8 cellular contexts compared by ENCODE assay signal in genomic region chr1:37795340-37796110, GRCh38. TPM values are rescaled to one million over a fixed set of nuclear protein-coding genes. Genes with fewer than 3 reads are reported as not detected.
DNase-seq lines count a peak whose midpoint lies in the region; ATAC-seq, FAIRE-seq and TF ChIP-seq lines count a peak whose summit lies in the region.

No MANE protein-coding gene starts in this region.

- no TSS peak for BruUV-seq in mammary epithelial cell (replicated peaks; lab: Mats Ljungman, UMichigan)
- BruUV-seq in HepG2 (replicated peaks; lab: Mats Ljungman, UMichigan): no TSS peak

- FAIRE-seq in HepG2 (lab: Jason Lieb, UNC): no peak

- no peak overlapping the region for H3K4me3 ChIP-seq in mammary epithelial cell (replicated peaks in 1 of 3; ENCODE audit: insufficient read depth in 1 of 3, low read depth in 2 of 3, low read length in 3 of 3)
- H3K4me3 ChIP-seq in HepG2 (replicated peaks in 1 of 3; ENCODE audit: insufficient read depth in 1 of 3, low read depth in 2 of 3, low read length in 3 of 3): peak overlapping the region; percentile 74 to 81 (median 78); a peak in 5 of 6 replicates
- H3K4me3 ChIP-seq in testis: peak overlapping the region in 1 of 2 donors; percentile 53

- no peaks in the 10 kb centered on the region for H3K9me3 Mint-ChIP-seq in activated CD4-positive, alpha-beta T cell treated with anti-CD3 and anti-CD28 coated beads for 36 hours (ENCODE audit: low read depth)

- H3K4me2 ChIP-seq in mammary epithelial cell (ENCODE audit: insufficient read depth, low read depth, low read length) (no peak overlapping the region), HepG2 (ENCODE audit: low read depth, low read length) (peak overlapping the region; percentile 77)

- CTCF ChIA-PET in activated CD4-positive, alpha-beta T cell treated with anti-CD3 and anti-CD28 coated beads for 36 hours (lab: Charles Lee): interaction anchor here (1.1 to 1.8 kb wide), 2 partner anchors 29 to 38 kb away, joined by 3 to 4 read pairs; no protein-coding TSS in a partner anchor
- CTCF ChIA-PET in mammary epithelial cell (lab: Charles Lee; ENCODE audit: low non-redundant PET): no interaction called here
- CTCF ChIA-PET in HepG2 (lab: Yijun Ruan, JAX; ENCODE audit: low intra/inter-chr PET ratio, low total read pairs): no interaction called here

- intact Hi-C loops in activated CD4-positive, alpha-beta T cell treated with anti-CD3 and anti-CD28 coated beads for 36 hours (cut with DNase I, micrococcal nuclease): no loop called here
- intact Hi-C loops in mammary epithelial cell (cut with micrococcal nuclease): no loop called here
- intact Hi-C loops in HepG2 (cut with micrococcal nuclease; ENCODE audit: unreplicated experiment): loop anchor here (10.0 kb wide), 1 partner anchor 71 kb away; no protein-coding TSS in a partner anchor
- intact Hi-C loops in testis (cut with DNase I; ENCODE audit: low total_unique reads): no loop called here

- H3K9ac ChIP-seq in mammary epithelial cell (ENCODE audit: insufficient read depth, low read length) (no peak overlapping the region), HepG2 (ENCODE audit: insufficient read depth, low read depth, low read length) (peak overlapping the region; percentile 68)

- TF ChIP-seq CTCF in mammary epithelial cell (conservative IDR thresholded peaks at IDR 0.05 in 1 of 2, IDR thresholded peaks at IDR 0.05 in 1 of 2; ENCODE audit: extremely low read depth in 1 of 2, insufficient read depth in 1 of 2, low read depth in 1 of 2, low read length in 2 of 2): no peak
- no peak for TF ChIP-seq CTCF in HepG2 (CRISPR knock-in tag; IDR thresholded peaks at IDR 0.05)
- TF ChIP-seq CTCF in testis (IDR thresholded peaks at IDR 0.05): no peak

- peak; percentile 55 for ATAC-seq in activated CD4-positive, alpha-beta T cell treated with anti-CD3 and anti-CD28 coated beads for 36 hours
- ATAC-seq in SK-N-SH treated with all-trans-retinoic acid at 6 μM for 48 hours (peak; percentile 70), HepG2 (no peak), GM21390 (IDR thresholded peaks at IDR 0.05; ENCODE audit: unreplicated experiment) (no peak), GM18519 (IDR thresholded peaks at IDR 0.05; ENCODE audit: low FRiP score, unreplicated experiment) (no peak)

- peaks cover 14% of the 10 kb centered on the region for H3K4me1 Mint-ChIP-seq in activated CD4-positive, alpha-beta T cell treated with anti-CD3 and anti-CD28 coated beads for 36 hours

- H4K20me1 ChIP-seq in mammary epithelial cell (ENCODE audit: insufficient read depth, low read length) (no peaks in the 10 kb centered on the region), HepG2 (ENCODE audit: insufficient read depth, low read length) (no peaks in the 10 kb centered on the region; the same call in 1 of the 2 replicates)

- in situ Hi-C loops in mammary epithelial cell (cut with MboI; ENCODE audit: low sequenced_read_pairs in 2 of 2) (no loop called here), HepG2 (cut with HindIII; ENCODE audit: extremely low pct_ligation_motif_present, low pct_unique_long_range_greater_than_20kb) (no loop called here)

- peaks cover 22% of the 10 kb centered on the region for H3K27me3 Mint-ChIP-seq in activated CD4-positive, alpha-beta T cell treated with anti-CD3 and anti-CD28 coated beads for 36 hours

- H3K79me2 ChIP-seq in mammary epithelial cell (ENCODE audit: insufficient read depth, low read length) (no peaks in the 10 kb centered on the region), HepG2 (ENCODE audit: insufficient read depth, low read length) (peaks cover 7% of the 10 kb centered on the region)

- DNase-seq in activated CD4-positive, alpha-beta T cell treated with anti-CD3 and anti-CD28 coated beads for 36 hours: peak; percentile 71
- DNase-seq in activated CD4-positive, alpha-beta T cell treated with anti-CD3 and anti-CD28 coated beads, Interleukin-2, amount 50 U/mL, for 4 hours: no peak
- DNase-seq in mammary epithelial cell: peak; percentile 52
- no peak for DNase-seq in HepG2 (ENCODE audit: low spot score)
- peak; percentile 78 for DNase-seq in testis

- TF ChIP-seq EP300 in HepG2 (IDR thresholded peaks at IDR 0.05; ENCODE audit: low read depth in 2 of 2, low read length in 2 of 2) (no peak), HepG2 (CRISPR knock-in tag; IDR thresholded peaks at IDR 0.05; ENCODE audit: borderline replicate concordance) (no peak)

- POLR2A ChIA-PET in activated CD4-positive, alpha-beta T cell treated with anti-CD3 and anti-CD28 coated beads for 36 hours (lab: Charles Lee): no interaction called here
- POLR2A ChIA-PET in HepG2 (lab: Yijun Ruan, JAX): interaction anchor here (1.1 to 1.4 kb wide), 2 partner anchors 11 to 13 kb away, joined by 4 to 9 read pairs; partner anchors contain the start of genes C1orf122 and YRDC

- H3K36me3 ChIP-seq in mammary epithelial cell (ENCODE audit: insufficient read depth, low read length): peaks cover 1% of the 10 kb centered on the region
- peaks cover 16 to 37% of the 10 kb centered on the region in 2 experiments; a peak in 4 of 5 replicates for H3K36me3 ChIP-seq in HepG2 (replicated peaks in 1 of 2; ENCODE audit: control insufficient read depth in 1 of 2, insufficient read depth in 2 of 2, low read length in 2 of 2)
- H3K36me3 ChIP-seq in testis (ENCODE audit: low read depth, missing control alignments): no peaks in the 10 kb centered on the region

- H3K27me3 ChIP-seq in mammary epithelial cell (ENCODE audit: insufficient read depth, low read length) (no peaks in the 10 kb centered on the region), HepG2 (ENCODE audit: control insufficient read depth in 1 of 2, insufficient read depth in 2 of 2, low read length in 2 of 2) (peaks cover 0 to 6% of the 10 kb centered on the region in 2 experiments; a peak in 3 of 5 replicates), testis (no peaks in the 10 kb centered on the region)

- no peak overlapping the region for H2AFZ ChIP-seq in mammary epithelial cell (ENCODE audit: low read depth, low read length)
- H2AFZ ChIP-seq in HepG2 (ENCODE audit: low read length): no peak overlapping the region

- peaks cover 21% of the 10 kb centered on the region for H3K36me3 Mint-ChIP-seq in activated CD4-positive, alpha-beta T cell treated with anti-CD3 and anti-CD28 coated beads for 36 hours (ENCODE audit: low read depth)

- no peak for TF ChIP-seq RAD21 in HepG2 (CRISPR knock-in tag; IDR thresholded peaks at IDR 0.05)

- H3K27ac Mint-ChIP-seq in activated CD4-positive, alpha-beta T cell treated with anti-CD3 and anti-CD28 coated beads for 36 hours: no peak overlapping the region

- H3K9me3 ChIP-seq in mammary epithelial cell (replicated peaks; ENCODE audit: insufficient read depth, low read length) (no peaks in the 10 kb centered on the region), HepG2 (ENCODE audit: low read length) (no peaks in the 10 kb centered on the region), testis (no peaks in the 10 kb centered on the region)

- peak overlapping the region; percentile 60 for H3K4me3 Mint-ChIP-seq in activated CD4-positive, alpha-beta T cell treated with anti-CD3 and anti-CD28 coated beads for 36 hours

- dilution Hi-C loops in mammary epithelial cell (cut with HindIII; ENCODE audit: low sequenced_read_pairs): no loop called here

- peaks cover 9% of the 10 kb centered on the region for H3K4me1 ChIP-seq in mammary epithelial cell (ENCODE audit: insufficient read depth, low read length)
- peaks cover 24% of the 10 kb centered on the region for H3K4me1 ChIP-seq in HepG2 (ENCODE audit: insufficient read depth, low read length)
- H3K4me1 ChIP-seq in testis: peaks cover 11% of the 10 kb centered on the region

- no peak for TF ChIP-seq POLR2A in HepG2 (IDR thresholded peaks at IDR 0.05; ENCODE audit: insufficient read depth in 1 of 2, low read depth in 2 of 2, low read length in 2 of 2)
- no peak for TF ChIP-seq POLR2A in testis (IDR thresholded peaks at IDR 0.05)

- 36% methylated on average over 21 of the region's 22 CpGs for WGBS in mammary epithelial cell (ENCODE audit: low coverage, missing lambda C conversion rate)
- WGBS in HepG2 (ENCODE audit: low lambda C conversion rate): 94% methylated on average over 19 of the region's 22 CpGs
- WGBS in testis, 2 donors: 21 to 23% methylated on average over 21 to 22 of the region's 22 CpGs

- H3K27ac ChIP-seq in mammary epithelial cell (ENCODE audit: insufficient read depth, low read depth, low read length) (no peak overlapping the region), HepG2 (ENCODE audit: extremely low read length, insufficient read depth, low read length) (no peak overlapping the region), testis (no peak overlapping the region)

RNA-seq across cellular contexts. Expression of gene MANEAL, which starts 1.9 kb away (rescaled TPM):
- total RNA-seq in activated CD4-positive, alpha-beta T cell treated with anti-CD3 and anti-CD28 coated beads for 36 hours: 1 to 10 TPM; 1.0 TPM
- total RNA-seq in mammary epithelial cell (1 to 10 TPM in 1 of 2 donors, under 1 TPM in 1; 0.50 to 4.7 TPM), HepG2 (2016; rRNA removed; fragmentation: Illumina TruSeq; extraction: Trizol) (16.8 and 26.4 TPM in 2 replicates), testis (10 to 100 TPM in 1 of 2 donors, 1 to 10 TPM in 1; 7.9 to 11.0 TPM)
- polyA plus RNA-seq in mammary epithelial cell (4.6 TPM), HepG2 (2011; rRNA removed) (20.8 and 24.2 TPM in 2 replicates), testis (ENCODE audit: insufficient read depth, low read depth, low replicate concordance) (6.9 TPM)
- polyA minus RNA-seq in mammary epithelial cell: 7.0 TPM
- total RNA-seq in HepG2 (2016; cell fraction: cytosol; rRNA removed; fragmentation: Illumina TruSeq; extraction: Trizol; ENCODE audit: low read depth): 16.6 and 17.3 TPM in 2 replicates
- total RNA-seq in HepG2 (2016; cell fraction: insoluble cytoplasmic fraction; rRNA removed; fragmentation: Illumina TruSeq; extraction: Trizol): 18.0 and 24.7 TPM in 2 replicates
- total RNA-seq in HepG2 (2016; cell fraction: membrane; rRNA removed; fragmentation: Illumina TruSeq; extraction: Trizol): 32.4 and 35.8 TPM in 2 replicates
- total RNA-seq in HepG2 (2016; cell fraction: nucleus; rRNA removed; fragmentation: Illumina TruSeq; extraction: Trizol): 19.1 and 23.7 TPM in 2 replicates
- 19.9 and 21.2 TPM in 2 replicates for polyA plus RNA-seq in HepG2 (2011; cell fraction: cytosol; rRNA removed)
- 9.7 and 13.0 TPM in 2 replicates for polyA plus RNA-seq in HepG2 (2011; cell fraction: nucleus; rRNA removed)
- 15.7 and 16.4 TPM in 2 replicates for polyA plus RNA-seq in HepG2 (2012)
- 22.1 and 26.7 TPM in 2 replicates for polyA plus RNA-seq in HepG2 (2016; cell fraction: cytosol; fragmentation: Illumina TruSeq; extraction: Trizol; ENCODE audit: low read depth)
- 26.1 and 27.7 TPM in 2 replicates for polyA plus RNA-seq in HepG2 (2016; cell fraction: insoluble cytoplasmic fraction; fragmentation: Illumina TruSeq; extraction: Trizol; ENCODE audit: low read depth)
- 36.8 and 37.5 TPM in 2 replicates for polyA plus RNA-seq in HepG2 (2016; cell fraction: membrane; fragmentation: Illumina TruSeq; extraction: Trizol; ENCODE audit: low read depth)
- 36.1 and 42.1 TPM in 2 replicates for polyA plus RNA-seq in HepG2 (2016; cell fraction: nucleus; fragmentation: Illumina TruSeq; extraction: Trizol; ENCODE audit: insufficient read depth, low read depth)
- 38.3 and 73.7 TPM in 2 replicates for polyA minus RNA-seq in HepG2 (2011; rRNA and poly(A)+ RNA removed; ENCODE audit: low replicate concordance)
- 15.2 and 17.4 TPM in 2 replicates for polyA minus RNA-seq in HepG2 (2011; cell fraction: cytosol; rRNA and poly(A)+ RNA removed)
- 6.0 and 8.9 TPM in 2 replicates for polyA minus RNA-seq in HepG2 (2011; cell fraction: nucleus; rRNA and poly(A)+ RNA removed)

RNA-seq across cellular contexts. Expression of gene C1orf122, which starts 12.1 kb away (rescaled TPM):
- 10 to 100 TPM; 10.8 to 17.9 TPM for total RNA-seq in activated CD4-positive, alpha-beta T cell treated with anti-CD3 and anti-CD28 coated beads for 36 hours
- total RNA-seq in mammary epithelial cell: 10 to 100 TPM; 13.0 to 73.6 TPM
- polyA plus RNA-seq in mammary epithelial cell: 26.5 TPM
- polyA minus RNA-seq in mammary epithelial cell: 4.3 TPM
- total RNA-seq in HepG2 (2016; rRNA removed; fragmentation: Illumina TruSeq; extraction: Trizol): 31.3 and 40.6 TPM in 2 replicates
- 37.4 and 51.2 TPM in 2 replicates for total RNA-seq in HepG2 (2016; cell fraction: cytosol; rRNA removed; fragmentation: Illumina TruSeq; extraction: Trizol; ENCODE audit: low read depth)
- 33.4 and 38.2 TPM in 2 replicates for total RNA-seq in HepG2 (2016; cell fraction: insoluble cytoplasmic fraction; rRNA removed; fragmentation: Illumina TruSeq; extraction: Trizol)
- total RNA-seq in HepG2 (2016; cell fraction: membrane; rRNA removed; fragmentation: Illumina TruSeq; extraction: Trizol): 37.7 and 50.5 TPM in 2 replicates
- 16.9 and 21.8 TPM in 2 replicates for total RNA-seq in HepG2 (2016; cell fraction: nucleus; rRNA removed; fragmentation: Illumina TruSeq; extraction: Trizol)
- polyA plus RNA-seq in HepG2 (2011; rRNA removed): 18.7 and 25.1 TPM in 2 replicates
- 20.0 and 25.3 TPM in 2 replicates for polyA plus RNA-seq in HepG2 (2011; cell fraction: cytosol; rRNA removed)
- 28.5 and 29.9 TPM in 2 replicates for polyA plus RNA-seq in HepG2 (2011; cell fraction: nucleus; rRNA removed)
- polyA plus RNA-seq in HepG2 (2012): 7.0 and 10.9 TPM in 2 replicates
- 48.7 and 56.2 TPM in 2 replicates for polyA plus RNA-seq in HepG2 (2016; cell fraction: cytosol; fragmentation: Illumina TruSeq; extraction: Trizol; ENCODE audit: low read depth)
- polyA plus RNA-seq in HepG2 (2016; cell fraction: insoluble cytoplasmic fraction; fragmentation: Illumina TruSeq; extraction: Trizol; ENCODE audit: low read depth): 31.4 and 33.0 TPM in 2 replicates
- polyA plus RNA-seq in HepG2 (2016; cell fraction: membrane; fragmentation: Illumina TruSeq; extraction: Trizol; ENCODE audit: low read depth): 37.2 and 37.9 TPM in 2 replicates
- 32.9 and 35.0 TPM in 2 replicates for polyA plus RNA-seq in HepG2 (2016; cell fraction: nucleus; fragmentation: Illumina TruSeq; extraction: Trizol; ENCODE audit: insufficient read depth, low read depth)
- polyA minus RNA-seq in HepG2 (2011; rRNA and poly(A)+ RNA removed; ENCODE audit: low replicate concordance): 8.2 and 11.5 TPM in 2 replicates
- 9.6 TPM in 2 replicates for polyA minus RNA-seq in HepG2 (2011; cell fraction: cytosol; rRNA and poly(A)+ RNA removed)
- polyA minus RNA-seq in HepG2 (2011; cell fraction: nucleus; rRNA and poly(A)+ RNA removed): 6.6 and 7.0 TPM in 2 replicates
- 100 to 1,000 TPM; 147 to 188 TPM for total RNA-seq in testis
- polyA plus RNA-seq in testis (ENCODE audit: insufficient read depth, low read depth, low replicate concordance): 48.1 TPM

RNA-seq across cellular contexts. Expression of gene YRDC, which starts 12.5 kb away (rescaled TPM):
- 10 to 100 TPM; 22.9 to 36.3 TPM for total RNA-seq in activated CD4-positive, alpha-beta T cell treated with anti-CD3 and anti-CD28 coated beads for 36 hours
- 10 to 100 TPM; 18.0 to 27.7 TPM for total RNA-seq in mammary epithelial cell
- polyA plus RNA-seq in mammary epithelial cell: 26.6 TPM
- polyA minus RNA-seq in mammary epithelial cell: 12.1 TPM
- 29.2 and 31.8 TPM in 2 replicates for total RNA-seq in HepG2 (2016; rRNA removed; fragmentation: Illumina TruSeq; extraction: Trizol)
- 7.1 and 8.4 TPM in 2 replicates for total RNA-seq in HepG2 (2016; cell fraction: cytosol; rRNA removed; fragmentation: Illumina TruSeq; extraction: Trizol; ENCODE audit: low read depth)
- total RNA-seq in HepG2 (2016; cell fraction: insoluble cytoplasmic fraction; rRNA removed; fragmentation: Illumina TruSeq; extraction: Trizol): 29.8 and 34.9 TPM in 2 replicates
- total RNA-seq in HepG2 (2016; cell fraction: membrane; rRNA removed; fragmentation: Illumina TruSeq; extraction: Trizol): 18.8 and 18.9 TPM in 2 replicates
- 15.6 and 16.7 TPM in 2 replicates for total RNA-seq in HepG2 (2016; cell fraction: nucleus; rRNA removed; fragmentation: Illumina TruSeq; extraction: Trizol)
- 25.4 and 27.5 TPM in 2 replicates for polyA plus RNA-seq in HepG2 (2011; rRNA removed)
- polyA plus RNA-seq in HepG2 (2011; cell fraction: cytosol; rRNA removed): 25.6 and 26.2 TPM in 2 replicates
- polyA plus RNA-seq in HepG2 (2011; cell fraction: nucleus; rRNA removed): 8.3 and 10.1 TPM in 2 replicates
- polyA plus RNA-seq in HepG2 (2012): 17.1 and 21.1 TPM in 2 replicates
- polyA plus RNA-seq in HepG2 (2016; cell fraction: cytosol; fragmentation: Illumina TruSeq; extraction: Trizol; ENCODE audit: low read depth): 5.9 and 6.1 TPM in 2 replicates
- 27.0 and 29.5 TPM in 2 replicates for polyA plus RNA-seq in HepG2 (2016; cell fraction: insoluble cytoplasmic fraction; fragmentation: Illumina TruSeq; extraction: Trizol; ENCODE audit: low read depth)
- 11.3 and 12.8 TPM in 2 replicates for polyA plus RNA-seq in HepG2 (2016; cell fraction: membrane; fragmentation: Illumina TruSeq; extraction: Trizol; ENCODE audit: low read depth)
- polyA plus RNA-seq in HepG2 (2016; cell fraction: nucleus; fragmentation: Illumina TruSeq; extraction: Trizol; ENCODE audit: insufficient read depth, low read depth): 22.9 and 23.8 TPM in 2 replicates
- 25.1 and 31.1 TPM in 2 replicates for polyA minus RNA-seq in HepG2 (2011; rRNA and poly(A)+ RNA removed; ENCODE audit: low replicate concordance)
- 9.3 and 10.2 TPM in 2 replicates for polyA minus RNA-seq in HepG2 (2011; cell fraction: cytosol; rRNA and poly(A)+ RNA removed)
- 9.0 and 9.7 TPM in 2 replicates for polyA minus RNA-seq in HepG2 (2011; cell fraction: nucleus; rRNA and poly(A)+ RNA removed)
- total RNA-seq in testis: 10 to 100 TPM; 42.8 to 46.7 TPM
- polyA plus RNA-seq in testis (ENCODE audit: insufficient read depth, low read depth, low replicate concordance): 39.7 TPM

RNA-seq across cellular contexts. Expression of gene EPHA10, which starts 30.6 kb away (rescaled TPM):
- under 1 TPM; 0.43 to 0.51 TPM for total RNA-seq in activated CD4-positive, alpha-beta T cell treated with anti-CD3 and anti-CD28 coated beads for 36 hours
- not detected for total RNA-seq in mammary epithelial cell
- not detected for polyA plus RNA-seq in mammary epithelial cell
- polyA minus RNA-seq in mammary epithelial cell: 1.1 TPM
- 0.08 and 0.58 TPM in 2 replicates for total RNA-seq in HepG2 (2016; rRNA removed; fragmentation: Illumina TruSeq; extraction: Trizol)
- total RNA-seq in HepG2 (2016; cell fraction: cytosol; rRNA removed; fragmentation: Illumina TruSeq; extraction: Trizol; ENCODE audit: low read depth): 0.10 TPM in 1 of 2 replicates, not detected in the other
- total RNA-seq in HepG2 (2016; cell fraction: insoluble cytoplasmic fraction; rRNA removed; fragmentation: Illumina TruSeq; extraction: Trizol): 0.17 and 0.19 TPM in 2 replicates
- total RNA-seq in HepG2 (2016; cell fraction: membrane; rRNA removed; fragmentation: Illumina TruSeq; extraction: Trizol): 0.10 and 0.15 TPM in 2 replicates
- total RNA-seq in HepG2 (2016; cell fraction: nucleus; rRNA removed; fragmentation: Illumina TruSeq; extraction: Trizol): 0.25 and 0.40 TPM in 2 replicates
- polyA plus RNA-seq in HepG2 (2011; rRNA removed): 0.11 and 0.29 TPM in 2 replicates
- 0.08 and 0.09 TPM in 2 replicates for polyA plus RNA-seq in HepG2 (2011; cell fraction: cytosol; rRNA removed)
- 1.4 and 2.3 TPM in 2 replicates for polyA plus RNA-seq in HepG2 (2011; cell fraction: nucleus; rRNA removed)
- polyA plus RNA-seq in HepG2 (2012): 0.09 and 0.15 TPM in 2 replicates
- polyA plus RNA-seq in HepG2 (2016; cell fraction: cytosol; fragmentation: Illumina TruSeq; extraction: Trizol; ENCODE audit: low read depth): 0.01 TPM in 1 of 2 replicates, not detected in the other
- polyA plus RNA-seq in HepG2 (2016; cell fraction: insoluble cytoplasmic fraction; fragmentation: Illumina TruSeq; extraction: Trizol; ENCODE audit: low read depth): 0.08 TPM in 1 of 2 replicates, not detected in the other
- 0.12 TPM in 1 of 2 replicates, not detected in the other for polyA plus RNA-seq in HepG2 (2016; cell fraction: membrane; fragmentation: Illumina TruSeq; extraction: Trizol; ENCODE audit: low read depth)
- 0.40 and 0.52 TPM in 2 replicates for polyA plus RNA-seq in HepG2 (2016; cell fraction: nucleus; fragmentation: Illumina TruSeq; extraction: Trizol; ENCODE audit: insufficient read depth, low read depth)
- polyA minus RNA-seq in HepG2 (2011; rRNA and poly(A)+ RNA removed; ENCODE audit: low replicate concordance): 0.08 and 0.63 TPM in 2 replicates
- not detected in 2 replicates for polyA minus RNA-seq in HepG2 (2011; cell fraction: cytosol; rRNA and poly(A)+ RNA removed)
- 0.26 TPM in 1 of 2 replicates, not detected in the other for polyA minus RNA-seq in HepG2 (2011; cell fraction: nucleus; rRNA and poly(A)+ RNA removed)
- total RNA-seq in testis: 10 to 100 TPM; 55.3 to 71.7 TPM
- polyA plus RNA-seq in testis (ENCODE audit: insufficient read depth, low read depth, low replicate concordance): 64.2 TPM

Comparison
In these comparisons a context has a peak if more than half of its experiments do, and no peak if none do; other contexts are left out.
1. DNase-seq: peak in activated CD4-positive, alpha-beta T cell treated with anti-CD3 and anti-CD28 coated beads for 36 hours (single experiment), mammary epithelial cell (single experiment) and testis (single experiment); none in activated CD4-positive, alpha-beta T cell treated with anti-CD3 and anti-CD28 coated beads, Interleukin-2, amount 50 U/mL, for 4 hours (0 of 2) and HepG2 (single experiment).
2. ATAC-seq: peak in activated CD4-positive, alpha-beta T cell treated with anti-CD3 and anti-CD28 coated beads for 36 hours (single experiment) and SK-N-SH treated with all-trans-retinoic acid at 6 μM for 48 hours (single experiment); none in HepG2 (single experiment), GM21390 (single experiment) and GM18519 (single experiment).
3. H3K4me3 ChIP-seq: peak in HepG2 (3 of 3); none in mammary epithelial cell (0 of 3).